In genomic region chr20:50514750-50515149, GRCh38 we compare ENCODE assay signal across 13 cellular contexts. TPM values are rescaled to one million over a fixed set of nuclear protein-coding genes. Genes with fewer than 3 reads are reported as not detected.
DNase-seq lines count a peak whose midpoint lies in the region; ATAC-seq, FAIRE-seq and TF ChIP-seq lines count a peak whose summit lies in the region.
"Had no signal": no experiment of that assay in that cellular context is flagged by ENCODE, and none has a peak within 500 bp of the region (broad histone marks: within the 10 kb centered on the region; RNA-seq: fewer than 3 reads in every experiment).

No MANE protein-coding gene starts in this region.

- H3K27me3 ChIP-seq in SK-N-SH (ENCODE audit: insufficient read depth) = no peaks in the 10 kb centered on the region
- H3K27me3 ChIP-seq in K562 (ENCODE audit: control insufficient read depth in 2 of 2, insufficient read depth in 2 of 2, low read length in 2 of 2) = no peaks in the 10 kb centered on the region
- H3K27me3 ChIP-seq in trophoblast cell (ENCODE audit: insufficient read depth, low read length) = no peaks in the 10 kb centered on the region
- no peaks in the 10 kb centered on the region for H3K27me3 ChIP-seq in MG63

- H4K91ac ChIP-seq in trophoblast cell (ENCODE audit: low read depth, low read length) = no peak overlapping the region

- no TSS peak for BruUV-seq in K562 (replicated peaks; lab: Mats Ljungman, UMichigan)

- no peak overlapping the region for H2BK5ac ChIP-seq in trophoblast cell (ENCODE audit: low read depth, low read length, poor library complexity)

- DNase-seq in SK-N-SH (no peak), K562 (ENCODE audit: extremely low read depth in 1 of 4, low spot score in 3 of 4) (no peak), trophoblast cell (no peak), COLO668 (lab: John Stamatoyannopoulos, UW; ENCODE audit: unreplicated experiment) (no peak), AG08395 (ENCODE audit: low spot score) (no peak), MG63 (no peak)
- DNase-seq: activated gamma-delta T cell, GDM1, KBM-7 had no signal

- TF ChIP-seq EP300 in SK-N-SH (IDR thresholded peaks at IDR 0.05; ENCODE audit: borderline replicate concordance in 1 of 2, low read depth in 1 of 2, low read length in 1 of 2) = no peak
- no peak for TF ChIP-seq EP300 in K562 (IDR thresholded peaks at IDR 0.05; ENCODE audit: low read length)

- no peak overlapping the region for H3K18ac ChIP-seq in trophoblast cell (ENCODE audit: low read length)

- no peak for TF ChIP-seq CTCF in SK-N-SH (IDR thresholded peaks at IDR 0.05)
- TF ChIP-seq CTCF in K562 (IDR thresholded peaks at IDR 0.05 in 2 of 3, conservative IDR thresholded peaks at IDR 0.05 in 1 of 3; ENCODE audit: insufficient read depth in 2 of 3, low read depth in 1 of 3, low read length in 3 of 3) = no peak

- no peak overlapping the region for H3K4me3 ChIP-seq in SK-N-SH (ENCODE audit: low read depth in 2 of 2, low read length in 1 of 2)
- H3K4me3 ChIP-seq in K562 = no peak overlapping the region; the same call in 1 of the 2 replicates
- H3K4me3 ChIP-seq in trophoblast cell (ENCODE audit: low read depth, low read length) = no peak overlapping the region
- H3K4me3 ChIP-seq in MG63 = no peak overlapping the region

- no peak overlapping the region for H2BK12ac ChIP-seq in trophoblast cell (ENCODE audit: low read length)

- TF ChIP-seq RAD21 in SK-N-SH (IDR thresholded peaks at IDR 0.05; ENCODE audit: low read length) (no peak), K562 (CRISPR knock-in tag; conservative IDR thresholded peaks at IDR 0.05 in 1 of 2, IDR thresholded peaks at IDR 0.05 in 1 of 2) (no peak)

- intact Hi-C loops in K562 (cut with micrococcal nuclease) = loop anchor here (5.0 kb wide), 1 partner anchor 37 kb away; no protein-coding TSS in a partner anchor

- no peak overlapping the region for H4K12ac ChIP-seq in trophoblast cell (ENCODE audit: low read depth, low read length)

- no peak overlapping the region for H2AK5ac ChIP-seq in trophoblast cell (ENCODE audit: low read length)

- H3K4me2 ChIP-seq in SK-N-SH = peak overlapping the region; percentile 95
- peak overlapping the region; percentile 56 for H3K4me2 ChIP-seq in K562 (ENCODE audit: insufficient read depth, low read length)
- no peak overlapping the region for H3K4me2 ChIP-seq in trophoblast cell (ENCODE audit: low read length)

- peak overlapping the region; percentile 16 for H3K4ac ChIP-seq in trophoblast cell (ENCODE audit: low read depth, low read length)

- H3F3A ChIP-seq in SK-N-SH (replicated peaks; ENCODE audit: insufficient read depth) = peaks cover 15% of the 10 kb centered on the region

- H3K9me2 ChIP-seq in SK-N-SH = no peaks in the 10 kb centered on the region

- H3K23ac ChIP-seq in trophoblast cell (ENCODE audit: low read length) = no peak overlapping the region

- H3K9ac ChIP-seq in SK-N-SH (no peak overlapping the region), K562 (ENCODE audit: insufficient read depth in 1 of 2, low read depth in 2 of 2, low read length in 2 of 2) (peak overlapping the region in 1 of 2 experiments; percentile 10; a peak in 1 of 4 replicates), trophoblast cell (ENCODE audit: low read length) (no peak overlapping the region)

- no peak overlapping the region for H3K14ac ChIP-seq in trophoblast cell (ENCODE audit: low read length)

- H3K79me2 ChIP-seq in SK-N-SH (ENCODE audit: insufficient read depth) (peaks cover 96% of the 10 kb centered on the region), K562 (ENCODE audit: control insufficient read depth, insufficient read depth, low read length) (peaks cover 98% of the 10 kb centered on the region), trophoblast cell (ENCODE audit: control insufficient read depth, insufficient read depth, low read length, poor library complexity) (peaks cover 11% of the 10 kb centered on the region)

- ATAC-seq in SK-N-SH treated with all-trans-retinoic acid at 6 μM for 48 hours (no peak), HG03354 (IDR thresholded peaks at IDR 0.05; ENCODE audit: poor library complexity, severe bottlenecking, unreplicated experiment) (peak; percentile 29), K562 (no peak)

- H4K20me1 ChIP-seq in SK-N-SH (ENCODE audit: insufficient read depth) = peaks cover 67% of the 10 kb centered on the region
- peaks cover 10% of the 10 kb centered on the region for H4K20me1 ChIP-seq in K562 (replicated peaks; ENCODE audit: control insufficient read depth, insufficient read depth, low read length)

- FAIRE-seq in K562 (lab: Jason Lieb, UNC) = no peak
- FAIRE-seq: endometrium had no signal

- peak overlapping the region in 1 of 2 experiments; percentile 79; a peak in 2 of 4 replicates for H3K27ac ChIP-seq in SK-N-SH (ENCODE audit: low read depth in 2 of 2, low read length in 1 of 2)
- H3K27ac ChIP-seq in K562 (ENCODE audit: extremely low read depth, low read depth, low read length) = peak overlapping the region; percentile 45; the same call in 1 of the 3 replicates
- H3K27ac ChIP-seq in trophoblast cell (ENCODE audit: low read depth, low read length) = no peak overlapping the region
- H3K27ac ChIP-seq: 22Rv1 had no signal

- CTCF ChIA-PET in SK-N-SH (lab: Yijun Ruan, JAX) (interaction anchor here (1.5 kb wide), 1 partner anchor 74 kb away, joined by 4 read pairs; no protein-coding TSS in a partner anchor), K562 (lab: Yijun Ruan, JAX; ENCODE audit: low intra/inter-chr PET ratio) (no interaction called here)

- no peak overlapping the region for H2BK120ac ChIP-seq in trophoblast cell (ENCODE audit: insufficient read depth, low read length, poor library complexity)

- no peak overlapping the region for H2AFZ ChIP-seq in SK-N-SH (ENCODE audit: low read depth)
- no peak overlapping the region for H2AFZ ChIP-seq in K562 (ENCODE audit: low read depth, low read length)
- no peak overlapping the region for H2AFZ ChIP-seq in trophoblast cell (ENCODE audit: insufficient read depth, low read length, poor library complexity)

- peaks cover 7% of the 10 kb centered on the region for H3K79me1 ChIP-seq in trophoblast cell (ENCODE audit: low read length)

- H3K4me1 ChIP-seq in SK-N-SH (ENCODE audit: control insufficient read depth in 1 of 2, insufficient read depth in 2 of 2, low read depth in 1 of 2, low read length in 1 of 2) (peaks cover 13 to 56% of the 10 kb centered on the region in 2 experiments), K562 (replicated peaks in 1 of 2; ENCODE audit: control insufficient read depth in 2 of 2, insufficient read depth in 2 of 2, low read length in 2 of 2) (peaks cover 15 to 51% of the 10 kb centered on the region in 2 experiments; a peak in 4 of 5 replicates), trophoblast cell (ENCODE audit: control insufficient read depth in 1 of 2, insufficient read depth in 2 of 2, low read length in 2 of 2) (peaks cover 3 to 5% of the 10 kb centered on the region in 2 experiments)

- H4K8ac ChIP-seq in trophoblast cell (ENCODE audit: low read depth, low read length) = no peak overlapping the region

- in situ Hi-C loops in K562 (cut with MboI) = no loop called here

- TF ChIP-seq POLR2A in K562 (conservative IDR thresholded peaks at IDR 0.05) = no peak

- H3K9me3 ChIP-seq in SK-N-SH (no peaks in the 10 kb centered on the region), K562 (replicated peaks; ENCODE audit: control insufficient read depth, insufficient read depth, low read depth, low read length) (no peaks in the 10 kb centered on the region), trophoblast cell (ENCODE audit: insufficient read depth, low read depth, low read length) (no peaks in the 10 kb centered on the region), MG63 (no peaks in the 10 kb centered on the region)

- H3K9me1 ChIP-seq in K562 (ENCODE audit: control insufficient read depth, insufficient read depth, low read length) = no peaks in the 10 kb centered on the region

- H3K36me3 ChIP-seq in SK-N-SH (replicated peaks in 1 of 2; ENCODE audit: control insufficient read depth in 1 of 2, insufficient read depth in 2 of 2, low read length in 1 of 2) (no peaks in the 10 kb centered on the region), K562 (ENCODE audit: control insufficient read depth, insufficient read depth, low read length) (peaks cover 32% of the 10 kb centered on the region), trophoblast cell (ENCODE audit: control insufficient read depth in 1 of 2, insufficient read depth in 2 of 2, low read length in 2 of 2) (peaks cover 0 to 2% of the 10 kb centered on the region in 2 experiments), MG63 (peaks cover 18% of the 10 kb centered on the region)

- POLR2A ChIA-PET in SK-N-SH (lab: Yijun Ruan, JAX) (no interaction called here), K562 (lab: Yijun Ruan, JAX) (interaction anchor here (1.0 to 6.6 kb wide), 3 partner anchors 10 to 16 kb away, joined by 3 to 63 read pairs (median 16); no protein-coding TSS in a partner anchor)

- 97% methylated on average over 3 of the region's 3 CpGs for WGBS in SK-N-SH (ENCODE audit: low lambda C conversion rate)
- WGBS in K562 (ENCODE audit: insufficient coverage, low coverage, missing lambda C conversion rate) = 39% methylated on average over 3 of the region's 3 CpGs
- no CpG with 5 or more reads among the region's 3 CpGs for WGBS in trophoblast cell (ENCODE audit: extremely low coverage, insufficient coverage, insufficient read length)

TF ChIP-seq in K562, 482 proteins besides CTCF, POLR2A, EP300 and RAD21 (continues in another document):
- no peak for TF ChIP-seq STAT5B (CRISPR knock-in tag; IDR thresholded peaks at IDR 0.05)

RNA-seq across cellular contexts. Expression of gene PTPN1, which starts 4.6 kb away (rescaled TPM):
- polyA plus RNA-seq in SK-N-SH (2012; rRNA removed) (23.6 and 25.2 TPM in 2 replicates), K562 (2011; rRNA removed) (31.5 and 53.1 TPM in 2 replicates), K562 (2014; fragmentation: Illumina TruSeq; extraction: Trizol) (85.3 and 88.7 TPM in 2 replicates), K562 (2014; fragmentation: Nextera tagmentation; extraction: Ambion mirVana) (10 to 100 TPM; 11.0 to 15.7 TPM), K562 (2014; rRNA removed) (52.5 and 54.0 TPM in 2 replicates)
- 26.2 and 27.0 TPM in 2 replicates for polyA plus RNA-seq in SK-N-SH (2012; cell fraction: cytosol; rRNA removed)
- 25.5 and 40.8 TPM in 2 replicates for polyA plus RNA-seq in SK-N-SH (2012; cell fraction: nucleus; rRNA removed)
- 39.8 and 48.2 TPM in 2 replicates for total RNA-seq in K562 (2011; cell fraction: chromatin; rRNA removed; ENCODE audit: low replicate concordance)
- total RNA-seq in K562 (2011; cell fraction: nucleolus; rRNA removed) = 25.1 and 26.7 TPM in 2 replicates
- 44.3 and 59.5 TPM in 2 replicates for total RNA-seq in K562 (2011; cell fraction: nucleoplasm; rRNA removed)
- total RNA-seq in K562 (2014; rRNA removed) (56.4 and 69.8 TPM in 2 replicates), K562 (2014; rRNA removed; fragmentation: Illumina TruSeq; extraction: Trizol) (44.5 and 49.4 TPM in 2 replicates), K562 (2015; rRNA removed; fragmentation: Illumina TruSeq; extraction: Trizol) (58.5 and 58.9 TPM in 2 replicates), K562 (2021) (71.9 and 80.4 TPM in 2 replicates)
- polyA plus RNA-seq in K562 (2011; cell fraction: cytosol; rRNA removed) = 38.3 and 62.4 TPM in 2 replicates
- 50.2 and 94.2 TPM in 2 replicates for polyA plus RNA-seq in K562 (2011; cell fraction: nucleus; rRNA removed)
- 56.3 and 67.9 TPM in 2 replicates for polyA plus RNA-seq in K562 (2012)
- 40.7 and 49.1 TPM in 2 replicates for polyA minus RNA-seq in K562 (2011; rRNA and poly(A)+ RNA removed)
- 25.5 and 37.9 TPM in 2 replicates for polyA minus RNA-seq in K562 (2011; cell fraction: cytosol; rRNA and poly(A)+ RNA removed)
- polyA minus RNA-seq in K562 (2011; cell fraction: nucleus; rRNA and poly(A)+ RNA removed) = 13.3 and 26.4 TPM in 2 replicates
- 27.0 and 27.9 TPM in 2 replicates for polyA plus RNA-seq in trophoblast cell (2013)
- total RNA-seq in MG63 (2014; rRNA removed; shearing (Covaris generic); ENCODE audit: low replicate concordance) = 35.3 and 37.1 TPM in 2 replicates
